In genomic region chr1:231315887-231316286, GRCh38 we compare ENCODE assay signal across 1 cellular context.
TF ChIP-seq lines count a peak whose summit lies in the region.

No MANE protein-coding gene starts in this region.

TF ChIP-seq in SK-N-SH treated with all-trans-retinoic acid at 6 μM for 48 hours, 23 proteins besides CTCF, POLR2A, EP300 and RAD21 (continued from another document):
- TF ChIP-seq CSRNP3 (CRISPR knock-in tag; IDR thresholded peaks at IDR 0.05), result no peak
- TF ChIP-seq ARNTL (CRISPR knock-in tag; IDR thresholded peaks at IDR 0.05; ENCODE audit: borderline replicate concordance, low read depth), result no peak
- TF ChIP-seq ZNF8 (CRISPR knock-in tag; IDR thresholded peaks at IDR 0.05), result no peak
- no peak for TF ChIP-seq GLIS3 (CRISPR knock-in tag; IDR thresholded peaks at IDR 0.05)
- TF ChIP-seq CREB5 (CRISPR knock-in tag; IDR thresholded peaks at IDR 0.05; ENCODE audit: low read depth), result no peak
- no peak for TF ChIP-seq ZFP3 (CRISPR knock-in tag; IDR thresholded peaks at IDR 0.05)
- no peak for TF ChIP-seq ZNF70 (CRISPR knock-in tag; IDR thresholded peaks at IDR 0.05)
- no peak for TF ChIP-seq TCF4 (CRISPR knock-in tag; IDR thresholded peaks at IDR 0.05; ENCODE audit: borderline replicate concordance)
TF ChIP-seq in SK-N-SH treated with all-trans-retinoic acid at 6 μM for 48 hours: peak in this region for 0.
